Comparison of ENCODE assay signal across 2 cellular contexts in the genomic region with DNA sequence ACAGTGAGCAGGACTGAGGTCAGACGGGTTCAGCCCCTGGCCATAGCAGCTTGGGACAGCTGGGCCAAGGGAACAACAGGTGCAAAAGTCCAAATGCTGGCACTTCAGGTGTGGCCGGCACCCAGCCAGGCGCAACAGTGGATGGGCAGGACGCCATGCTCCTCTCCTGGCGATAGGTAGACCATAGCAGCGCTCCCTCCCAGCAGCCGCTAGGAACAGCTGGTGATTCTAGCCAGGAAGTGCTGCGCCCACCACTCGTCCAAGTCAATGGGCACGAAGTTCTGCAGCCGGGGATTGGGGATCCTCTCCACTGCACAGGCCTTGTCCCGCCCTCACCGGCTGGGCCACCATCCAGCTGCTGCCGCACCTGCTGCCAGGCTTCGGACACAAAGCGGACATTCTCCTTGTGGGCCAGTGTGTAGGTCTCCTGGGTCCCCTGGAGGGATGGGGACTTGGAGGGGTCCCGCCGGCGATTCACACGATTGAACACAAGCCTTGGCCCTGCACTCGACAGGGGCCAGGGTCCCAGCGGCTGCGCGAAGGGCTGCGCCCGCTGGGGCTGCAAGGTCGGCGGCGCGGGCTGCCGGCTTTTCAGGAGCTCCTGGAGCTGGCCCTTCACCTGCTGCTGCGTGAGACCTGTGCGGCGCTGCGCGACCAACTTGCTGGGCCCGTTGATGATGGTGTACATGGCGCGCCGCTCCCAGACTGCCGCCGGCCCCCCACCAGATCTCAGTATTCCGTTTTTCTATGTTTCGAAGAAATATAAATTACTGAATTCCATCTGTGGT.
TF ChIP-seq lines count a peak whose summit lies in the region.

No MANE protein-coding gene starts in this region.

TF ChIP-seq in SK-N-SH, 30 proteins besides CTCF, POLR2A, EP300 and RAD21:
- no peak for TF ChIP-seq TCF12 (IDR thresholded peaks at IDR 0.05)
- TF ChIP-seq YY1 (IDR thresholded peaks at IDR 0.05; ENCODE audit: low read depth): no peak
- TF ChIP-seq FOXJ3 (CRISPR knock-in tag; IDR thresholded peaks at IDR 0.05): no peak
- TF ChIP-seq TAF1 (IDR thresholded peaks at IDR 0.05; ENCODE audit: borderline replicate concordance, low read depth, low read length): no peak
- TF ChIP-seq RCOR1 (IDR thresholded peaks at IDR 0.05; ENCODE audit: low read length): no peak
- TF ChIP-seq RFX5 (IDR thresholded peaks at IDR 0.05; ENCODE audit: low read length): no peak
- TF ChIP-seq USF1 (IDR thresholded peaks at IDR 0.05; ENCODE audit: borderline replicate concordance, low read depth): no peak
- no peak for TF ChIP-seq FOSL2 (IDR thresholded peaks at IDR 0.05; ENCODE audit: borderline replicate concordance, low read depth)
- no peak for TF ChIP-seq ELF1 (IDR thresholded peaks at IDR 0.05)
- no peak for TF ChIP-seq JUND (IDR thresholded peaks at IDR 0.05)
- no peak for TF ChIP-seq CHD2 (IDR thresholded peaks at IDR 0.05; ENCODE audit: low read length, partially characterized antibody)
- TF ChIP-seq, protein P1, sequence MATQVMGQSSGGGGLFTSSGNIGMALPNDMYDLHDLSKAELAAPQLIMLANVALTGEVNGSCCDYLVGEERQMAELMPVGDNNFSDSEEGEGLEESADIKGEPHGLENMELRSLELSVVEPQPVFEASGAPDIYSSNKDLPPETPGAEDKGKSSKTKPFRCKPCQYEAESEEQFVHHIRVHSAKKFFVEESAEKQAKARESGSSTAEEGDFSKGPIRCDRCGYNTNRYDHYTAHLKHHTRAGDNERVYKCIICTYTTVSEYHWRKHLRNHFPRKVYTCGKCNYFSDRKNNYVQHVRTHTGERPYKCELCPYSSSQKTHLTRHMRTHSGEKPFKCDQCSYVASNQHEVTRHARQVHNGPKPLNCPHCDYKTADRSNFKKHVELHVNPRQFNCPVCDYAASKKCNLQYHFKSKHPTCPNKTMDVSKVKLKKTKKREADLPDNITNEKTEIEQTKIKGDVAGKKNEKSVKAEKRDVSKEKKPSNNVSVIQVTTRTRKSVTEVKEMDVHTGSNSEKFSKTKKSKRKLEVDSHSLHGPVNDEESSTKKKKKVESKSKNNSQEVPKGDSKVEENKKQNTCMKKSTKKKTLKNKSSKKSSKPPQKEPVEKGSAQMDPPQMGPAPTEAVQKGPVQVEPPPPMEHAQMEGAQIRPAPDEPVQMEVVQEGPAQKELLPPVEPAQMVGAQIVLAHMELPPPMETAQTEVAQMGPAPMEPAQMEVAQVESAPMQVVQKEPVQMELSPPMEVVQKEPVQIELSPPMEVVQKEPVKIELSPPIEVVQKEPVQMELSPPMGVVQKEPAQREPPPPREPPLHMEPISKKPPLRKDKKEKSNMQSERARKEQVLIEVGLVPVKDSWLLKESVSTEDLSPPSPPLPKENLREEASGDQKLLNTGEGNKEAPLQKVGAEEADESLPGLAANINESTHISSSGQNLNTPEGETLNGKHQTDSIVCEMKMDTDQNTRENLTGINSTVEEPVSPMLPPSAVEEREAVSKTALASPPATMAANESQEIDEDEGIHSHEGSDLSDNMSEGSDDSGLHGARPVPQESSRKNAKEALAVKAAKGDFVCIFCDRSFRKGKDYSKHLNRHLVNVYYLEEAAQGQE (IDR thresholded peaks at IDR 0.05; ENCODE audit: low read depth, low read length): no peak
- TF ChIP-seq FOXM1 (IDR thresholded peaks at IDR 0.05; ENCODE audit: low read depth): no peak
- no peak for TF ChIP-seq SIN3A (IDR thresholded peaks at IDR 0.05; ENCODE audit: borderline replicate concordance, low read depth, low read length)
- TF ChIP-seq MEF2A (IDR thresholded peaks at IDR 0.05; ENCODE audit: borderline replicate concordance, low read depth): no peak
- TF ChIP-seq, protein P2, sequence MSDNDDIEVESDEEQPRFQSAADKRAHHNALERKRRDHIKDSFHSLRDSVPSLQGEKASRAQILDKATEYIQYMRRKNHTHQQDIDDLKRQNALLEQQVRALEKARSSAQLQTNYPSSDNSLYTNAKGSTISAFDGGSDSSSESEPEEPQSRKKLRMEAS (IDR thresholded peaks at IDR 0.05; ENCODE audit: low read depth): no peak
- no peak for TF ChIP-seq GABPA (IDR thresholded peaks at IDR 0.05; ENCODE audit: low read depth)

TF ChIP-seq in SK-N-SH treated with all-trans-retinoic acid at 6 μM for 48 hours, 23 proteins besides CTCF, POLR2A, EP300 and RAD21:
- TF ChIP-seq RARB (CRISPR knock-in tag; IDR thresholded peaks at IDR 0.05) (no peak), CREB5 (CRISPR knock-in tag; IDR thresholded peaks at IDR 0.05; ENCODE audit: low read depth) (no peak), ZNF565 (CRISPR knock-in tag; conservative IDR thresholded peaks at IDR 0.05; ENCODE audit: low read depth) (no peak), ZC3H10 (CRISPR knock-in tag; IDR thresholded peaks at IDR 0.05) (no peak), TCF4 (CRISPR knock-in tag; IDR thresholded peaks at IDR 0.05; ENCODE audit: borderline replicate concordance) (no peak), ESRRG (CRISPR knock-in tag; IDR thresholded peaks at IDR 0.05) (no peak)
